Comparison of ENCODE assay signal across 8 cellular contexts in genomic region chr10:104256335-104257080, GRCh38. TPM values are rescaled to one million over a fixed set of nuclear protein-coding genes. Genes with fewer than 3 reads are reported as not detected.
DNase-seq lines count a peak whose midpoint lies in the region; ATAC-seq and TF ChIP-seq lines count a peak whose summit lies in the region.

No MANE protein-coding gene starts in this region.

- peak overlapping the region; percentile 79 for H3K27ac ChIP-seq in effector memory CD4-positive, alpha-beta T cell (ENCODE audit: insufficient read depth, low read length, poor library complexity, severe bottlenecking)
- H3K27ac ChIP-seq in trophoblast cell (ENCODE audit: low read depth, low read length) (no peak overlapping the region), WERI-Rb-1 (no peak overlapping the region)

- H3K23ac ChIP-seq in trophoblast cell (ENCODE audit: low read length): no peak overlapping the region

- no peak overlapping the region for H4K12ac ChIP-seq in trophoblast cell (ENCODE audit: low read depth, low read length)

- H3K9me3 ChIP-seq in effector memory CD4-positive, alpha-beta T cell (ENCODE audit: control insufficient read depth, low read length): no peaks in the 10 kb centered on the region
- H3K9me3 ChIP-seq in trophoblast cell (ENCODE audit: insufficient read depth, low read depth, low read length): no peaks in the 10 kb centered on the region
- H3K9me3 ChIP-seq in WERI-Rb-1 (ENCODE audit: severe bottlenecking): no peaks in the 10 kb centered on the region

- no peak overlapping the region for H2AFZ ChIP-seq in trophoblast cell (ENCODE audit: insufficient read depth, low read length, poor library complexity)

- no peak overlapping the region for H3K9ac ChIP-seq in trophoblast cell (ENCODE audit: low read length)

- peaks cover 10% of the 10 kb centered on the region for H3K79me1 ChIP-seq in trophoblast cell (ENCODE audit: low read length)

- DNase-seq in ELR (ENCODE audit: low read depth) (peak; percentile 39), NCI-H82 treated with DMSO at 0.1 percent for 48 hours (lab: John Stamatoyannopoulos, UW; ENCODE audit: unreplicated experiment) (peak; percentile 29), trophoblast cell (no peak), NCI-H524 treated with DMSO at 0.1 percent for 48 hours (lab: John Stamatoyannopoulos, UW) (no peak), WERI-Rb-1 (no peak)
- no peak for DNase-seq in effector memory CD4-positive, alpha-beta T cell

- H4K91ac ChIP-seq in trophoblast cell (ENCODE audit: low read depth, low read length): no peak overlapping the region

- H3K79me2 ChIP-seq in trophoblast cell (ENCODE audit: control insufficient read depth, insufficient read depth, low read length, poor library complexity): peaks cover 7% of the 10 kb centered on the region

- ATAC-seq in GM19324 (IDR thresholded peaks at IDR 0.05; ENCODE audit: low FRiP score, unreplicated experiment) (no peak), HG02678 (IDR thresholded peaks at IDR 0.05; ENCODE audit: unreplicated experiment) (no peak)

- no CpG with 5 or more reads among the region's 1 CpG for WGBS in trophoblast cell (ENCODE audit: extremely low coverage, insufficient coverage, insufficient read length)

- H4K8ac ChIP-seq in trophoblast cell (ENCODE audit: low read depth, low read length): no peak overlapping the region

- no peak for TF ChIP-seq CTCF in WERI-Rb-1 (IDR thresholded peaks at IDR 0.05; ENCODE audit: low read depth, low read length)

- no peak overlapping the region for H2BK120ac ChIP-seq in trophoblast cell (ENCODE audit: insufficient read depth, low read length, poor library complexity)

- no peak overlapping the region for H2AK5ac ChIP-seq in trophoblast cell (ENCODE audit: low read length)

- H3K14ac ChIP-seq in trophoblast cell (ENCODE audit: low read length): no peak overlapping the region

- peak overlapping the region; percentile 95 for H3K4me3 ChIP-seq in effector memory CD4-positive, alpha-beta T cell (ENCODE audit: insufficient read depth, low read depth, low read length, poor library complexity, severe bottlenecking)
- H3K4me3 ChIP-seq in trophoblast cell (ENCODE audit: low read depth, low read length) (no peak overlapping the region), WERI-Rb-1 (ENCODE audit: low read depth, low read length) (no peak overlapping the region)

- H3K4me1 ChIP-seq in effector memory CD4-positive, alpha-beta T cell (ENCODE audit: control insufficient read depth, insufficient read depth, low read length, poor library complexity, severe bottlenecking): peaks cover 21% of the 10 kb centered on the region
- peaks cover 0 to 6% of the 10 kb centered on the region in 2 experiments for H3K4me1 ChIP-seq in trophoblast cell (ENCODE audit: control insufficient read depth in 1 of 2, insufficient read depth in 2 of 2, low read length in 2 of 2)

- H3K4me2 ChIP-seq in trophoblast cell (ENCODE audit: low read length): peak overlapping the region; percentile 4

- H3K36me3 ChIP-seq in effector memory CD4-positive, alpha-beta T cell (ENCODE audit: control insufficient read depth, insufficient read depth, low read length): peaks cover 22% of the 10 kb centered on the region
- H3K36me3 ChIP-seq in trophoblast cell (ENCODE audit: control insufficient read depth in 1 of 2, insufficient read depth in 2 of 2, low read length in 2 of 2) (peaks cover 5 to 12% of the 10 kb centered on the region in 2 experiments), WERI-Rb-1 (peaks cover 41% of the 10 kb centered on the region)

- no peak overlapping the region for H2BK12ac ChIP-seq in trophoblast cell (ENCODE audit: low read length)

- no peak overlapping the region for H3K4ac ChIP-seq in trophoblast cell (ENCODE audit: low read depth, low read length)

- no peaks in the 10 kb centered on the region for H3K27me3 ChIP-seq in effector memory CD4-positive, alpha-beta T cell (replicated peaks; ENCODE audit: control insufficient read depth, insufficient read depth, low read length, poor library complexity, severe bottlenecking)
- no peaks in the 10 kb centered on the region for H3K27me3 ChIP-seq in trophoblast cell (ENCODE audit: insufficient read depth, low read length)
- H3K27me3 ChIP-seq in WERI-Rb-1 (ENCODE audit: insufficient read depth, low read depth, severe bottlenecking): no peaks in the 10 kb centered on the region

- H3K18ac ChIP-seq in trophoblast cell (ENCODE audit: low read length): no peak overlapping the region

- H2BK5ac ChIP-seq in trophoblast cell (ENCODE audit: low read depth, low read length, poor library complexity): no peak overlapping the region

RNA-seq across cellular contexts. Expression of gene GSTO1, which starts 1.8 kb away (rescaled TPM):
- polyA plus RNA-seq in trophoblast cell (2013): 84.3 and 85.5 TPM in 2 replicates

RNA-seq across cellular contexts. Expression of gene GSTO2, which starts 12.5 kb away (rescaled TPM):
- 1.3 TPM in 2 replicates for polyA plus RNA-seq in trophoblast cell (2013)

RNA-seq across cellular contexts. Expression of gene CFAP43, which starts 24.3 kb away (rescaled TPM):
- polyA plus RNA-seq in trophoblast cell (2013): 0.64 and 0.88 TPM in 2 replicates

Comparison
In these comparisons a context has a peak if more than half of its experiments do, and no peak if none do; other contexts are left out.
1. DNase-seq: peak in ELR (single experiment) and NCI-H82 treated with DMSO at 0.1 percent for 48 hours (single experiment); none in effector memory CD4-positive, alpha-beta T cell (0 of 3), trophoblast cell (0 of 2), NCI-H524 treated with DMSO at 0.1 percent for 48 hours (single experiment) and WERI-Rb-1 (single experiment).